ENCODE assay signal across 8 cellular contexts in genomic region chr17:3558603-3559269, GRCh38. TPM values are rescaled to one million over a fixed set of nuclear protein-coding genes. Genes with fewer than 3 reads are reported as not detected.
DNase-seq lines count a peak whose midpoint lies in the region; ATAC-seq and TF ChIP-seq lines count a peak whose summit lies in the region.

No MANE protein-coding gene starts in this region.

- DNase-seq in A172 (ENCODE audit: low spot score) (peak; percentile 92), T-helper 22 cell (ENCODE audit: low read depth) (peak; percentile 45), ecto neural progenitor cell (ENCODE audit: low spot score) (peak; percentile 49), spleen (peak; percentile 88), NCI-H1930 (lab: John Stamatoyannopoulos, UW) (no peak), nucleus accumbens (lab: John Stamatoyannopoulos, UW) (no peak)

- 40 to 46% (median 42%) methylated on average over 21 to 25 of the region's 25 CpGs for WGBS in spleen, 5 donors

- no peak overlapping the region for H3K4me3 ChIP-seq in spleen

- intact Hi-C loops in spleen (cut with DNase I; ENCODE audit: low total_unique reads): no loop called here

- H3K9me3 ChIP-seq in spleen: no peaks in the 10 kb centered on the region

- TF ChIP-seq CTCF in spleen (IDR thresholded peaks at IDR 0.05 in 8 of 11, conservative IDR thresholded peaks at IDR 0.05 in 3 of 11): no peak

- no peaks in the 10 kb centered on the region for H3K36me3 ChIP-seq in spleen

- ATAC-seq in GM19025 (IDR thresholded peaks at IDR 0.05; ENCODE audit: low read depth, unreplicated experiment) (peak; percentile 67), HG03103 (IDR thresholded peaks at IDR 0.05; ENCODE audit: low read depth, unreplicated experiment) (peak; percentile 63)

- peaks cover 0 to 43% (median 0%) of the 10 kb centered on the region in 7 donors for H3K27me3 ChIP-seq in spleen (replicated peaks in 1 of 7)

- H3K4me1 ChIP-seq in spleen: peaks cover 0 to 25% (median 14%) of the 10 kb centered on the region in 6 donors

- TF ChIP-seq POLR2A in spleen (IDR thresholded peaks at IDR 0.05): no peak

- H3K27ac ChIP-seq in spleen: peak overlapping the region in 4 of 8 donors; percentile 23 to 76 (median 52)

RNA-seq across cellular contexts. Expression of gene TRPV3, which starts 1.1 kb away (rescaled TPM):
- total RNA-seq in A172 (2014; rRNA removed; shearing (Covaris generic)): 1.2 and 1.8 TPM in 2 replicates
- 1 to 10 TPM in 5 of 7 donors, under 1 TPM in 2; 0.32 to 2.0 (median 1.2) TPM for total RNA-seq in spleen
- polyA plus RNA-seq in spleen: under 1 TPM; 0.13 to 0.45 (median 0.20) TPM

RNA-seq across cellular contexts. Expression of gene TRPV1, which starts 50.5 kb away (rescaled TPM):
- total RNA-seq in A172 (2014; rRNA removed; shearing (Covaris generic)): 0.79 and 1.0 TPM in 2 replicates
- 1 to 10 TPM; 2.1 to 6.8 (median 4.2) TPM for total RNA-seq in spleen
- 1 to 10 TPM; 2.2 to 3.0 (median 2.5) TPM for polyA plus RNA-seq in spleen

Comparison
In these comparisons a context has a peak if more than half of its experiments do, and no peak if none do; other contexts are left out.
1. DNase-seq: peak in A172 (single experiment), T-helper 22 cell (single experiment), ecto neural progenitor cell (single experiment) and spleen (single experiment); none in NCI-H1930 (0 of 2) and nucleus accumbens (0 of 56).